In the genomic region with DNA sequence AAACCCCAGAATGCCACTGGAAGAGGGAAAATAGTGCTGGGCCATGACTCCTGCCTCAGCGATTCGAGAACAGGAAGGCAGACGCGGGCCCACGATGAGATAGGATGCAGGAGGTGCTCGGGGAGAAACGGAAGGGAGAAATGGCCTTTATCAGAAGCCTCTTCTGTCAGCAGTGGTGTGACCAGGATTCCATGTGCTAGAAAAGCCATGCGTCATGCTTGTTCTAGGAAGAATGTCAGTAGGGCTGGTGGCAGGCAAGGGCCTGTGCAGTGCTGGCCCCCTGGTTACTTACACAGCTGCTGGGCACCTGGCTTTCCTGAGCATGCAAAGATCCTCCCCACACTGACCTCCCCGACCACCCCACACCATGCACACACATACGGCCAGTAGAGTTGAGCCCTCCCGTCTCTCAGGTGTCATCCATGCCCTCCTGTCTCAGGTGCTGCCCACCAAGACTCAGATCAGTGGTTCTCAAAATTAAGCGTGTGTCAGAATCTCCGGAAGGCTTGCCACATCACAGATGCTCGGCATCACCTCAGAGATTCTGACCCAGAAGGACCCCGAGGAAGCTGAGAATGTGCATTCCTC, we compare ENCODE assay signal across 1 cellular context.
A peak's percentile ranks its signal among the peaks of the same experiment; 100 is the strongest.
TF ChIP-seq lines count a peak whose summit lies in the region.

No MANE protein-coding gene starts in this region.

TF ChIP-seq in K562, 482 proteins besides CTCF, POLR2A, EP300 and RAD21 (continued from another document and continues in another):
- TF ChIP-seq ELK3 (CRISPR knock-in tag; IDR thresholded peaks at IDR 0.05) (no peak), CBFA2T3 (IDR thresholded peaks at IDR 0.05) (peak; percentile 76), SMARCA4 (IDR thresholded peaks at IDR 0.05) (peak; percentile 55; the same call in 1 of the 2 replicates), JUN (IDR thresholded peaks at IDR 0.05; ENCODE audit: borderline replicate concordance, low read depth, low read length) (peak; percentile 53; the same call in 1 of the 2 replicates), JUN (CRISPR knock-in tag; IDR thresholded peaks at IDR 0.05; ENCODE audit: borderline replicate concordance) (no peak), CHD2 (IDR thresholded peaks at IDR 0.05; ENCODE audit: low read depth, low read length) (no peak), ZNF592 (IDR thresholded peaks at IDR 0.05) (peak; percentile 94), ZNF143 (CRISPR knock-in tag; IDR thresholded peaks at IDR 0.05) (no peak), ZNF57 (CRISPR knock-in tag; IDR thresholded peaks at IDR 0.05) (no peak), PHB2 (IDR thresholded peaks at IDR 0.05; ENCODE audit: low read depth) (no peak), MCM5 (IDR thresholded peaks at IDR 0.05; ENCODE audit: low read depth) (no peak), CAMTA2 (CRISPR knock-in tag; conservative IDR thresholded peaks at IDR 0.05) (no peak), DEAF1 (CRISPR knock-in tag; IDR thresholded peaks at IDR 0.05) (no peak), CC2D1A (IDR thresholded peaks at IDR 0.05) (no peak), PTRF (tag; IDR thresholded peaks at IDR 0.05) (no peak), MAFF (IDR thresholded peaks at IDR 0.05; ENCODE audit: low read length) (peak; percentile 60), DIDO1 (tag; IDR thresholded peaks at IDR 0.05; ENCODE audit: low read depth) (no peak), NUFIP1 (IDR thresholded peaks at IDR 0.05; ENCODE audit: partially characterized antibody) (no peak), HIVEP1 (CRISPR knock-in tag; IDR thresholded peaks at IDR 0.05) (no peak), ZNF232 (CRISPR knock-in tag; IDR thresholded peaks at IDR 0.05) (peak; percentile 55; the same call in 1 of the 2 replicates), HDAC6 (IDR thresholded peaks at IDR 0.05; ENCODE audit: low read depth, low read length) (no peak), GMEB1 (CRISPR knock-in tag; IDR thresholded peaks at IDR 0.05) (no peak), ETS2 (tag; IDR thresholded peaks at IDR 0.05; ENCODE audit: borderline replicate concordance, poor library complexity, severe bottlenecking) (no peak), EP400 (IDR thresholded peaks at IDR 0.05) (peak; percentile 62; the same call in 1 of the 2 replicates), ZNF785 (CRISPR knock-in tag; IDR thresholded peaks at IDR 0.05) (no peak), GATAD2A (IDR thresholded peaks at IDR 0.05) (no peak), NONO (IDR thresholded peaks at IDR 0.05; ENCODE audit: low read depth in 2 of 2, low read length in 1 of 2) (no peak), MEIS2 (IDR thresholded peaks at IDR 0.05; ENCODE audit: partially characterized antibody) (peak; percentile 73), TAL1 (IDR thresholded peaks at IDR 0.05) (peak; percentile 49; the same call in 1 of the 2 replicates), L3MBTL2 (IDR thresholded peaks at IDR 0.05) (peak; percentile 95), ZNF347 (CRISPR knock-in tag; IDR thresholded peaks at IDR 0.05; ENCODE audit: low read depth) (no peak), FOXK1 (CRISPR knock-in tag; IDR thresholded peaks at IDR 0.05; ENCODE audit: borderline replicate concordance) (no peak), CTBP1 (IDR thresholded peaks at IDR 0.05; ENCODE audit: borderline replicate concordance) (peak; percentile 54; the same call in 1 of the 2 replicates), NR4A1 (CRISPR knock-in tag; IDR thresholded peaks at IDR 0.05) (no peak), NR4A1 (tag; IDR thresholded peaks at IDR 0.05) (no peak; the same call in 1 of the 2 replicates), ELF1 (tag; IDR thresholded peaks at IDR 0.05) (no peak)
- TF ChIP-seq, protein P1, sequence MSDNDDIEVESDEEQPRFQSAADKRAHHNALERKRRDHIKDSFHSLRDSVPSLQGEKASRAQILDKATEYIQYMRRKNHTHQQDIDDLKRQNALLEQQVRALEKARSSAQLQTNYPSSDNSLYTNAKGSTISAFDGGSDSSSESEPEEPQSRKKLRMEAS (CRISPR knock-in tag; IDR thresholded peaks at IDR 0.05) = peak; percentile 51; the same call in 1 of the 2 replicates
- TF ChIP-seq, protein P2, sequence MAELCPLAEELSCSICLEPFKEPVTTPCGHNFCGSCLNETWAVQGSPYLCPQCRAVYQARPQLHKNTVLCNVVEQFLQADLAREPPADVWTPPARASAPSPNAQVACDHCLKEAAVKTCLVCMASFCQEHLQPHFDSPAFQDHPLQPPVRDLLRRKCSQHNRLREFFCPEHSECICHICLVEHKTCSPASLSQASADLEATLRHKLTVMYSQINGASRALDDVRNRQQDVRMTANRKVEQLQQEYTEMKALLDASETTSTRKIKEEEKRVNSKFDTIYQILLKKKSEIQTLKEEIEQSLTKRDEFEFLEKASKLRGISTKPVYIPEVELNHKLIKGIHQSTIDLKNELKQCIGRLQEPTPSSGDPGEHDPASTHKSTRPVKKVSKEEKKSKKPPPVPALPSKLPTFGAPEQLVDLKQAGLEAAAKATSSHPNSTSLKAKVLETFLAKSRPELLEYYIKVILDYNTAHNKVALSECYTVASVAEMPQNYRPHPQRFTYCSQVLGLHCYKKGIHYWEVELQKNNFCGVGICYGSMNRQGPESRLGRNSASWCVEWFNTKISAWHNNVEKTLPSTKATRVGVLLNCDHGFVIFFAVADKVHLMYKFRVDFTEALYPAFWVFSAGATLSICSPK (IDR thresholded peaks at IDR 0.05; ENCODE audit: borderline replicate concordance) = no peak
- TF ChIP-seq, protein P3, sequence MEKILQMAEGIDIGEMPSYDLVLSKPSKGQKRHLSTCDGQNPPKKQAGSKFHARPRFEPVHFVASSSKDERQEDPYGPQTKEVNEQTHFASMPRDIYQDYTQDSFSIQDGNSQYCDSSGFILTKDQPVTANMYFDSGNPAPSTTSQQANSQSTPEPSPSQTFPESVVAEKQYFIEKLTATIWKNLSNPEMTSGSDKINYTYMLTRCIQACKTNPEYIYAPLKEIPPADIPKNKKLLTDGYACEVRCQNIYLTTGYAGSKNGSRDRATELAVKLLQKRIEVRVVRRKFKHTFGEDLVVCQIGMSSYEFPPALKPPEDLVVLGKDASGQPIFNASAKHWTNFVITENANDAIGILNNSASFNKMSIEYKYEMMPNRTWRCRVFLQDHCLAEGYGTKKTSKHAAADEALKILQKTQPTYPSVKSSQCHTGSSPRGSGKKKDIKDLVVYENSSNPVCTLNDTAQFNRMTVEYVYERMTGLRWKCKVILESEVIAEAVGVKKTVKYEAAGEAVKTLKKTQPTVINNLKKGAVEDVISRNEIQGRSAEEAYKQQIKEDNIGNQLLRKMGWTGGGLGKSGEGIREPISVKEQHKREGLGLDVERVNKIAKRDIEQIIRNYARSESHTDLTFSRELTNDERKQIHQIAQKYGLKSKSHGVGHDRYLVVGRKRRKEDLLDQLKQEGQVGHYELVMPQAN (IDR thresholded peaks at IDR 0.05; ENCODE audit: borderline replicate concordance) = no peak
- TF ChIP-seq, protein P4, sequence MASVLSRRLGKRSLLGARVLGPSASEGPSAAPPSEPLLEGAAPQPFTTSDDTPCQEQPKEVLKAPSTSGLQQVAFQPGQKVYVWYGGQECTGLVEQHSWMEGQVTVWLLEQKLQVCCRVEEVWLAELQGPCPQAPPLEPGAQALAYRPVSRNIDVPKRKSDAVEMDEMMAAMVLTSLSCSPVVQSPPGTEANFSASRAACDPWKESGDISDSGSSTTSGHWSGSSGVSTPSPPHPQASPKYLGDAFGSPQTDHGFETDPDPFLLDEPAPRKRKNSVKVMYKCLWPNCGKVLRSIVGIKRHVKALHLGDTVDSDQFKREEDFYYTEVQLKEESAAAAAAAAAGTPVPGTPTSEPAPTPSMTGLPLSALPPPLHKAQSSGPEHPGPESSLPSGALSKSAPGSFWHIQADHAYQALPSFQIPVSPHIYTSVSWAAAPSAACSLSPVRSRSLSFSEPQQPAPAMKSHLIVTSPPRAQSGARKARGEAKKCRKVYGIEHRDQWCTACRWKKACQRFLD (CRISPR knock-in tag; IDR thresholded peaks at IDR 0.05) = peak; percentile 73; the same call in 1 of the 2 replicates
- TF ChIP-seq, protein P5, sequence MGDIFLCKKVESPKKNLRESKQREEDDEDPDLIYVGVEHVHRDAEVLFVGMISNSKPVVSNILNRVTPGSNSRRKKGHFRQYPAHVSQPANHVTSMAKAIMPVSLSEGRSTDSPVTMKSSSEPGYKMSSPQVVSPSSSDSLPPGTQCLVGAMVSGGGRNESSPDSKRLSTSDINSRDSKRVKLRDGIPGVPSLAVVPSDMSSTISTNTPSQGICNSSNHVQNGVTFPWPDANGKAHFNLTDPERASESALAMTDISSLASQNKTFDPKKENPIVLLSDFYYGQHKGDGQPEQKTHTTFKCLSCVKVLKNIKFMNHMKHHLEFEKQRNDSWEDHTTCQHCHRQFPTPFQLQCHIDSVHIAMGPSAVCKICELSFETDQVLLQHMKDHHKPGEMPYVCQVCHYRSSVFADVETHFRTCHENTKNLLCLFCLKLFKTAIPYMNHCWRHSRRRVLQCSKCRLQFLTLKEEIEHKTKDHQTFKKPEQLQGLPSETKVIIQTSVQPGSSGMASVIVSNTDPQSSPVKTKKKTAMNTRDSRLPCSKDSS (IDR thresholded peaks at IDR 0.05; ENCODE audit: low read depth, partially characterized antibody) = no peak
- TF ChIP-seq, protein P6, sequence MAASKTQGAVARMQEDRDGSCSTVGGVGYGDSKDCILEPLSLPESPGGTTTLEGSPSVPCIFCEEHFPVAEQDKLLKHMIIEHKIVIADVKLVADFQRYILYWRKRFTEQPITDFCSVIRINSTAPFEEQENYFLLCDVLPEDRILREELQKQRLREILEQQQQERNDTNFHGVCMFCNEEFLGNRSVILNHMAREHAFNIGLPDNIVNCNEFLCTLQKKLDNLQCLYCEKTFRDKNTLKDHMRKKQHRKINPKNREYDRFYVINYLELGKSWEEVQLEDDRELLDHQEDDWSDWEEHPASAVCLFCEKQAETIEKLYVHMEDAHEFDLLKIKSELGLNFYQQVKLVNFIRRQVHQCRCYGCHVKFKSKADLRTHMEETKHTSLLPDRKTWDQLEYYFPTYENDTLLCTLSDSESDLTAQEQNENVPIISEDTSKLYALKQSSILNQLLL (CRISPR knock-in tag; IDR thresholded peaks at IDR 0.05; ENCODE audit: borderline replicate concordance) = no peak
